Comparison of ENCODE assay signal across 1 cellular context in genomic region chr6:50724381-50725124, GRCh38.
TF ChIP-seq lines count a peak whose summit lies in the region.

No MANE protein-coding gene starts in this region.

TF ChIP-seq in H1, 55 proteins besides CTCF, POLR2A, EP300 and RAD21 (continued from another document):
- no peak for TF ChIP-seq MAX (IDR thresholded peaks at IDR 0.05)
- no peak for TF ChIP-seq BCL11A (IDR thresholded peaks at IDR 0.05; ENCODE audit: low read depth in 2 of 2, low read length in 2 of 2)
- TF ChIP-seq RNF2 (IDR thresholded peaks at IDR 0.05; ENCODE audit: borderline replicate concordance, low read depth, low read length, missing control alignments, poor library complexity, severe bottlenecking): peak; percentile 85
- no peak for TF ChIP-seq RXRA (IDR thresholded peaks at IDR 0.05; ENCODE audit: insufficient read depth, low read depth, low read length)
- TF ChIP-seq, protein P1, sequence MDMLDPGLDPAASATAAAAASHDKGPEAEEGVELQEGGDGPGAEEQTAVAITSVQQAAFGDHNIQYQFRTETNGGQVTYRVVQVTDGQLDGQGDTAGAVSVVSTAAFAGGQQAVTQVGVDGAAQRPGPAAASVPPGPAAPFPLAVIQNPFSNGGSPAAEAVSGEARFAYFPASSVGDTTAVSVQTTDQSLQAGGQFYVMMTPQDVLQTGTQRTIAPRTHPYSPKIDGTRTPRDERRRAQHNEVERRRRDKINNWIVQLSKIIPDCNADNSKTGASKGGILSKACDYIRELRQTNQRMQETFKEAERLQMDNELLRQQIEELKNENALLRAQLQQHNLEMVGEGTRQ (IDR thresholded peaks at IDR 0.05; ENCODE audit: low read length): no peak
- no peak for TF ChIP-seq SAP30 (IDR thresholded peaks at IDR 0.05; ENCODE audit: insufficient read depth, insufficient replicate concordance, low read length)
- TF ChIP-seq, protein P2, sequence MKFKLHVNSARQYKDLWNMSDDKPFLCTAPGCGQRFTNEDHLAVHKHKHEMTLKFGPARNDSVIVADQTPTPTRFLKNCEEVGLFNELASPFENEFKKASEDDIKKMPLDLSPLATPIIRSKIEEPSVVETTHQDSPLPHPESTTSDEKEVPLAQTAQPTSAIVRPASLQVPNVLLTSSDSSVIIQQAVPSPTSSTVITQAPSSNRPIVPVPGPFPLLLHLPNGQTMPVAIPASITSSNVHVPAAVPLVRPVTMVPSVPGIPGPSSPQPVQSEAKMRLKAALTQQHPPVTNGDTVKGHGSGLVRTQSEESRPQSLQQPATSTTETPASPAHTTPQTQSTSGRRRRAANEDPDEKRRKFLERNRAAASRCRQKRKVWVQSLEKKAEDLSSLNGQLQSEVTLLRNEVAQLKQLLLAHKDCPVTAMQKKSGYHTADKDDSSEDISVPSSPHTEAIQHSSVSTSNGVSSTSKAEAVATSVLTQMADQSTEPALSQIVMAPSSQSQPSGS (IDR thresholded peaks at IDR 0.05; ENCODE audit: low read length): no peak
- TF ChIP-seq JUN (IDR thresholded peaks at IDR 0.05; ENCODE audit: low read depth, low read length): no peak
- no peak for TF ChIP-seq SP1 (IDR thresholded peaks at IDR 0.05; ENCODE audit: low read depth, low read length)
- no peak for TF ChIP-seq TAF7 (optimal IDR thresholded peaks at IDR 0.05; ENCODE audit: borderline replicate concordance, low read depth, low read length)
- TF ChIP-seq SUZ12 (IDR thresholded peaks at IDR 0.05; ENCODE audit: low read length): peak; percentile 87
- no peak for TF ChIP-seq TEAD4 (IDR thresholded peaks at IDR 0.05; ENCODE audit: low read depth, low read length)
- TF ChIP-seq TAF1 (IDR thresholded peaks at IDR 0.05; ENCODE audit: low read depth, low read length): no peak
- TF ChIP-seq EZH2 (IDR thresholded peaks at IDR 0.05; ENCODE audit: low read depth, low read length, severe bottlenecking): peak; percentile 91
- no peak for TF ChIP-seq NANOG (IDR thresholded peaks at IDR 0.05; ENCODE audit: insufficient read depth, low read depth, low read length, poor library complexity, severe bottlenecking)
- TF ChIP-seq RBBP5 (IDR thresholded peaks at IDR 0.05; ENCODE audit: borderline replicate concordance, low read depth, low read length): no peak
